8 cellular contexts compared by ENCODE assay signal in genomic region chr1:244919320-244920282, GRCh38. TPM values are rescaled to one million over a fixed set of nuclear protein-coding genes. Genes with fewer than 3 reads are reported as not detected.
DNase-seq lines count a peak whose midpoint lies in the region; ATAC-seq and TF ChIP-seq lines count a peak whose summit lies in the region.

No MANE protein-coding gene starts in this region.

- H3K27ac ChIP-seq in SJSA1 = no peak overlapping the region
- H3K27ac ChIP-seq in gastroesophageal sphincter = no peak overlapping the region
- H3K27ac ChIP-seq in stomach smooth muscle (ENCODE audit: low read length) = no peak overlapping the region

- DNase-seq in NOMO-1 treated with DMSO at 0.1 percent for 48 hours (lab: John Stamatoyannopoulos, UW; ENCODE audit: unreplicated experiment) (peak; percentile 29), NOMO-1 treated with dmso at 0.1 percent for 144 hours (lab: John Stamatoyannopoulos, UW; ENCODE audit: unreplicated experiment) (no peak), SJSA1 (ENCODE audit: low read depth in 1 of 2, low spot score in 2 of 2) (no peak), GDM1 (lab: John Stamatoyannopoulos, UW) (no peak), left lobe of liver (ENCODE audit: low spot score) (no peak)

- H3K4me1 ChIP-seq in SJSA1 (replicated peaks) = peaks cover 5% of the 10 kb centered on the region
- H3K4me1 ChIP-seq in gastroesophageal sphincter = peaks cover 0 to 15% (median 0%) of the 10 kb centered on the region in 3 donors
- H3K4me1 ChIP-seq in stomach smooth muscle (ENCODE audit: control insufficient read depth, insufficient read depth, low read length) = peaks cover 5% of the 10 kb centered on the region

- 55 to 61% methylated on average over 7 to 9 of the region's 9 CpGs for WGBS in gastroesophageal sphincter (ENCODE audit: low coverage in 1 of 2), 2 donors

- H3K4me3 ChIP-seq in SJSA1 (peak overlapping the region; percentile 45), gastroesophageal sphincter (peak overlapping the region; percentile 32 to 61), stomach smooth muscle (ENCODE audit: low read length in 2 of 2) (peak overlapping the region; percentile 83 to 92)

- H3K36me3 ChIP-seq in SJSA1 (no peaks in the 10 kb centered on the region), gastroesophageal sphincter (no peaks in the 10 kb centered on the region), stomach smooth muscle (ENCODE audit: control insufficient read depth in 2 of 2, insufficient read depth in 2 of 2, low read length in 2 of 2) (no peaks in the 10 kb centered on the region)

- no peak for TF ChIP-seq POLR2A in gastroesophageal sphincter (IDR thresholded peaks at IDR 0.05)

- no peak for TF ChIP-seq CTCF in gastroesophageal sphincter (IDR thresholded peaks at IDR 0.05)

- no peak for TF ChIP-seq EP300 in gastroesophageal sphincter (IDR thresholded peaks at IDR 0.05)

- peak overlapping the region; percentile 58 to 68 for H3K9ac ChIP-seq in stomach smooth muscle (ENCODE audit: low read length in 2 of 2)

- H3K9me3 ChIP-seq in SJSA1 (replicated peaks) (no peaks in the 10 kb centered on the region), gastroesophageal sphincter (no peaks in the 10 kb centered on the region), stomach smooth muscle (ENCODE audit: control insufficient read depth in 2 of 2, low read length in 2 of 2) (no peaks in the 10 kb centered on the region)

- H3K27me3 ChIP-seq in SJSA1 (replicated peaks) = no peaks in the 10 kb centered on the region
- H3K27me3 ChIP-seq in gastroesophageal sphincter = no peaks in the 10 kb centered on the region
- H3K27me3 ChIP-seq in stomach smooth muscle (ENCODE audit: control insufficient read depth in 1 of 2, insufficient read depth in 2 of 2, low read length in 2 of 2) = no peaks in the 10 kb centered on the region

- no peak for ATAC-seq in gastroesophageal sphincter
- no peak for ATAC-seq in GM21717 (IDR thresholded peaks at IDR 0.05; ENCODE audit: unreplicated experiment)
- no peak for ATAC-seq in left lobe of liver

RNA-seq across cellular contexts. Expression of gene HNRNPU, which starts 55.3 kb away (rescaled TPM):
- 411 and 566 TPM in 2 replicates for total RNA-seq in SJSA1 (2014; rRNA removed; shearing (Covaris generic))
- total RNA-seq in gastroesophageal sphincter = 100 to 1,000 TPM; 284 to 367 (median 323) TPM
- total RNA-seq in left lobe of liver = 85.2 TPM
